ENCODE assay signal across 1 cellular context in genomic region chr3:126473292-126474168, GRCh38.
TF ChIP-seq lines count a peak whose summit lies in the region.

No MANE protein-coding gene starts in this region.

TF ChIP-seq in A549, 52 proteins besides CTCF, POLR2A, EP300 and RAD21 (continued from another document):
- TF ChIP-seq, protein P1, sequence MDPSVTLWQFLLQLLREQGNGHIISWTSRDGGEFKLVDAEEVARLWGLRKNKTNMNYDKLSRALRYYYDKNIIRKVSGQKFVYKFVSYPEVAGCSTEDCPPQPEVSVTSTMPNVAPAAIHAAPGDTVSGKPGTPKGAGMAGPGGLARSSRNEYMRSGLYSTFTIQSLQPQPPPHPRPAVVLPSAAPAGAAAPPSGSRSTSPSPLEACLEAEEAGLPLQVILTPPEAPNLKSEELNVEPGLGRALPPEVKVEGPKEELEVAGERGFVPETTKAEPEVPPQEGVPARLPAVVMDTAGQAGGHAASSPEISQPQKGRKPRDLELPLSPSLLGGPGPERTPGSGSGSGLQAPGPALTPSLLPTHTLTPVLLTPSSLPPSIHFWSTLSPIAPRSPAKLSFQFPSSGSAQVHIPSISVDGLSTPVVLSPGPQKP (IDR thresholded peaks at IDR 0.05; ENCODE audit: low read depth, low read length), result no peak
- TF ChIP-seq ZSCAN20 (CRISPR knock-in tag; IDR thresholded peaks at IDR 0.05) (no peak), NR3C1 (IDR thresholded peaks at IDR 0.05) (no peak), CHD2 (IDR thresholded peaks at IDR 0.05; ENCODE audit: low read length, partially characterized antibody) (no peak), PHF8 (IDR thresholded peaks at IDR 0.05; ENCODE audit: borderline replicate concordance, low read depth) (no peak), CEBPB (IDR thresholded peaks at IDR 0.05) (no peak), EHF (CRISPR knock-in tag; IDR thresholded peaks at IDR 0.05) (no peak), RFX5 (IDR thresholded peaks at IDR 0.05) (no peak), CBX2 (IDR thresholded peaks at IDR 0.05; ENCODE audit: borderline replicate concordance, low read depth) (no peak)
- TF ChIP-seq, protein P2, sequence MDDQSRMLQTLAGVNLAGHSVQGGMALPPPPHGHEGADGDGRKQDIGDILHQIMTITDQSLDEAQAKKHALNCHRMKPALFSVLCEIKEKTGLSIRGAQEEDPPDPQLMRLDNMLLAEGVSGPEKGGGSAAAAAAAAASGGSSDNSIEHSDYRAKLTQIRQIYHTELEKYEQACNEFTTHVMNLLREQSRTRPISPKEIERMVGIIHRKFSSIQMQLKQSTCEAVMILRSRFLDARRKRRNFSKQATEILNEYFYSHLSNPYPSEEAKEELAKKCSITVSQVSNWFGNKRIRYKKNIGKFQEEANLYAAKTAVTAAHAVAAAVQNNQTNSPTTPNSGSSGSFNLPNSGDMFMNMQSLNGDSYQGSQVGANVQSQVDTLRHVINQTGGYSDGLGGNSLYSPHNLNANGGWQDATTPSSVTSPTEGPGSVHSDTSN (IDR thresholded peaks at IDR 0.05), result no peak
- TF ChIP-seq, protein P3, sequence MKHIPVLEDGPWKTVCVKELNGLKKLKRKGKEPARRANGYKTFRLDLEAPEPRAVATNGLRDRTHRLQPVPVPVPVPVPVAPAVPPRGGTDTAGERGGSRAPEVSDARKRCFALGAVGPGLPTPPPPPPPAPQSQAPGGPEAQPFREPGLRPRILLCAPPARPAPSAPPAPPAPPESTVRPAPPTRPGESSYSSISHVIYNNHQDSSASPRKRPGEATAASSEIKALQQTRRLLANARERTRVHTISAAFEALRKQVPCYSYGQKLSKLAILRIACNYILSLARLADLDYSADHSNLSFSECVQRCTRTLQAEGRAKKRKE (CRISPR knock-in tag; IDR thresholded peaks at IDR 0.05; ENCODE audit: low read depth), result no peak
- TF ChIP-seq, protein P4, sequence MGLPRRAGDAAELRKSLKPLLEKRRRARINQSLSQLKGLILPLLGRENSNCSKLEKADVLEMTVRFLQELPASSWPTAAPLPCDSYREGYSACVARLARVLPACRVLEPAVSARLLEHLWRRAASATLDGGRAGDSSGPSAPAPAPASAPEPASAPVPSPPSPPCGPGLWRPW (IDR thresholded peaks at IDR 0.05), result no peak
